ENCODE assay signal across 2 cellular contexts in genomic region chrX:2283111-2283847, GRCh38.
TF ChIP-seq lines count a peak whose summit lies in the region.

No MANE protein-coding gene starts in this region.

TF ChIP-seq in SK-N-SH treated with all-trans-retinoic acid at 6 μM for 48 hours, 23 proteins besides CTCF, POLR2A, EP300 and RAD21 (continued from another document):
- TF ChIP-seq TSHZ2 (CRISPR knock-in tag; IDR thresholded peaks at IDR 0.05) (no peak), CSRNP3 (CRISPR knock-in tag; IDR thresholded peaks at IDR 0.05) (no peak), ZFP30 (CRISPR knock-in tag; IDR thresholded peaks at IDR 0.05) (no peak), ZC3H10 (CRISPR knock-in tag; IDR thresholded peaks at IDR 0.05) (no peak)

TF ChIP-seq in SK-N-SH, 30 proteins besides CTCF, POLR2A, EP300 and RAD21 (continued from another document):
- TF ChIP-seq SIN3A (IDR thresholded peaks at IDR 0.05; ENCODE audit: borderline replicate concordance, low read depth, low read length) (no peak), FOXJ3 (CRISPR knock-in tag; IDR thresholded peaks at IDR 0.05) (no peak)
TF ChIP-seq in SK-N-SH: peak in this region for 0.
